ENCODE assay signal across 15 cellular contexts in the genomic region with DNA sequence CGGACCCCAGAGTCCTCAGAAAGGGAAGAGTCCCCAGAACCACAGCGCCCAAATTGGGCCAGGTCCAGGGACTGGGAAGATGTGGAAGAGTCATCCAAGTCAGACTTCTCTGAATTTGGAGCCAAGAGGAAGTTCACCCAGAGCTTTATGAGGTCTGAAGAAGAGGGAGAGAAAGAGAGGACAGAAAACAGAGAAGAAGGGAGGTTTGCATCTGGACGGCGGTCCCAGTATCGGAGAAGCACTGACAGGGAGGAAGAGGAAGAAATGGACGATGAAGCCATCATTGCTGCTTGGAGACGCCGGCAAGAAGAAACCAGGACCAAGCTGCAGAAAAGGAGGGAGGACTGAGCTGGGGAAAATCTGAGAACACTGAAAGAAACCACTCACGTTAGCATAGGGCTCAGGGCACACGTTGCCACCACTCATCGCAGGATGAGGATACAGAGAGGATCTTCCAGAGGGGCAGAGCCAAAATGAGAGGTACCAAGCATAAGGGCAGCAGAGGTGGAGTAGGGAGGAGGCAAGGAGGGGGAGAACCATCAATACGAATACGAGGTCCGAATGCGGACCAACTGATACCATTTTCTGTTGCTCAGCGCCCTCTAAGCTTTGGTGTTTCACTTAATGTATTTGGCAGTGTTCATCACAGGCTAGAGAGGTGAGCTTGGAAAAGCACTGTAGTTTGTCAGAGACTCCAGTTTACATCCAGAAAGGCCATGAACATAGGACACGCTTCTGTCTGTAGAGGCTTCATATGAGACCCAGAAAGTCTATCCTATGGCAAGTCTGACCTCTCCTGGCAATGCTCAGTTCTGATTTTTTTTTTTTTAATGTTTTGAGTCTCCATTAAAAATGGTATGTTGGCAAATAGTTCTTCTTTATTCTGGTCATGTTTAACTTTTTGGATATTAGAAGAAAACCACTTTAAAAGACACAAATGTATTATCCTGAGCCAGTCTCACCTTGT. TPM values are rescaled to one million over a fixed set of nuclear protein-coding genes. Genes with fewer than 3 reads are reported as not detected.
A peak's percentile ranks its signal among the peaks of the same experiment; 100 is the strongest.
DNase-seq lines count a peak whose midpoint lies in the region; TF ChIP-seq lines count a peak whose summit lies in the region.
"Had no signal": no experiment of that assay in that cellular context is flagged by ENCODE, and none has a peak within 500 bp of the region (broad histone marks: within the 10 kb centered on the region; RNA-seq: fewer than 3 reads in every experiment).

No MANE protein-coding gene starts in this region.

- H3K4me1 ChIP-seq in neuronal stem cell (ENCODE audit: control insufficient read depth in 2 of 2, insufficient read depth in 1 of 2, low read depth in 1 of 2, low read length in 2 of 2) (peaks cover 0 to 7% of the 10 kb centered on the region in 2 donors), stomach (no peaks in the 10 kb centered on the region)
- H3K4me1 ChIP-seq: adrenal gland had no signal

- intact Hi-C loops in stomach (cut with DNase I; ENCODE audit: low total_unique reads): no loop called here

- no peak overlapping the region for H2BK12ac ChIP-seq in neuronal stem cell (ENCODE audit: low read length)

- no peak overlapping the region for H2AK5ac ChIP-seq in neuronal stem cell (ENCODE audit: low read depth, low read length)

- H4K8ac ChIP-seq in neuronal stem cell (ENCODE audit: low read depth, low read length): no peak overlapping the region

- H3K23ac ChIP-seq in neuronal stem cell (ENCODE audit: low read depth, low read length, poor library complexity): no peak overlapping the region

- H3K27ac ChIP-seq in neuronal stem cell (replicated peaks; ENCODE audit: low read length): no peak overlapping the region
- no peak overlapping the region for H3K27ac ChIP-seq in stomach
- H3K27ac ChIP-seq: adrenal gland had no signal

- WGBS in neuronal stem cell (ENCODE audit: extremely low coverage in 2 of 2, insufficient read length in 2 of 2, insufficient replicate concordance in 1 of 2), 2 donors: no CpG with 5 or more reads among the region's 17 CpGs
- 81 to 83% (median 82%) methylated on average over 17 of the region's 17 CpGs for WGBS in stomach, 5 donors

- H3K18ac ChIP-seq in neuronal stem cell (ENCODE audit: low read length): peak overlapping the region; percentile 73

- TF ChIP-seq CTCF in astrocyte of the cerebellum (IDR thresholded peaks at IDR 0.05; ENCODE audit: low read depth, low read length, missing control alignments) (peak; percentile 11), stomach (IDR thresholded peaks at IDR 0.05) (no peak)

- H2AFZ ChIP-seq in neuronal stem cell (ENCODE audit: low read length): no peak overlapping the region

- no peak overlapping the region for H2BK120ac ChIP-seq in neuronal stem cell (ENCODE audit: low read depth, low read length)

- no peak overlapping the region for H3K14ac ChIP-seq in neuronal stem cell (ENCODE audit: low read length)

- no peak overlapping the region for H4K91ac ChIP-seq in neuronal stem cell (ENCODE audit: low read depth, low read length, poor library complexity)

- H3K4ac ChIP-seq in neuronal stem cell (ENCODE audit: low read length): no peak overlapping the region

- no peak overlapping the region for H3K9ac ChIP-seq in neuronal stem cell (ENCODE audit: low read depth, low read length, poor library complexity)

- no peaks in the 10 kb centered on the region for H3K27me3 ChIP-seq in neuronal stem cell (ENCODE audit: control insufficient read depth in 3 of 3, insufficient read depth in 3 of 3, low read depth in 1 of 3, low read length in 3 of 3)
- peaks cover 0 to 30% (median 0%) of the 10 kb centered on the region in 3 donors for H3K27me3 ChIP-seq in stomach
- H3K27me3 ChIP-seq: adrenal gland had no signal

- H3K9me3 ChIP-seq in neuronal stem cell (replicated peaks in 1 of 2; ENCODE audit: control insufficient read depth in 2 of 2, insufficient read depth in 1 of 2, low read depth in 1 of 2, low read length in 2 of 2) (no peaks in the 10 kb centered on the region), stomach (no peaks in the 10 kb centered on the region)
- H3K9me3 ChIP-seq: adrenal gland had no signal

- no peak overlapping the region for H3K4me2 ChIP-seq in neuronal stem cell (ENCODE audit: insufficient read depth, low read length, poor library complexity, severe bottlenecking)
- H3K4me2 ChIP-seq: smooth muscle cell had no signal

- H3K36me3 ChIP-seq in neuronal stem cell (replicated peaks in 1 of 2; ENCODE audit: control insufficient read depth in 2 of 2, insufficient read depth in 2 of 2, low read length in 2 of 2): no peaks in the 10 kb centered on the region
- H3K36me3 ChIP-seq in stomach: no peaks in the 10 kb centered on the region
- H3K36me3 ChIP-seq: adrenal gland had no signal

- DNase-seq in NCI-H1092 treated with DMSO at 0.1 percent for 48 hours (lab: John Stamatoyannopoulos, UW) (peak; percentile 19), NCI-H1092 (lab: John Stamatoyannopoulos, UW) (no peak), LHCN-M2 (ENCODE audit: low read depth) (peak; percentile 5), astrocyte of the cerebellum (ENCODE audit: low read depth) (no peak), neuronal stem cell (ENCODE audit: low spot score) (no peak), NCI-H446 treated with DMSO at 0.1 percent for 48 hours (lab: John Stamatoyannopoulos, UW) (no peak), nucleus accumbens (lab: John Stamatoyannopoulos, UW) (no peak), stomach (no peak)
- DNase-seq: activated CD4-positive, alpha-beta T cell treated with anti-CD3 and anti-CD28 coated beads, Interleukin-2, amount 50 U/mL, for 1 hour; activated T-cell treated with anti-CD3 and anti-CD28 coated beads, Interleukin-2, amount 50 U/mL, for 72 hours; adrenal gland; IMR-90; NCI-H2029 treated with DMSO at 0.1 percent for 48 hours had no signal

- H2BK15ac ChIP-seq in neuronal stem cell (ENCODE audit: low read length): peak overlapping the region; percentile 14

- H3K79me1 ChIP-seq in neuronal stem cell (ENCODE audit: low read depth, low read length): no peaks in the 10 kb centered on the region

- TF ChIP-seq EP300 in stomach (IDR thresholded peaks at IDR 0.05): no peak

- H2BK5ac ChIP-seq in neuronal stem cell (ENCODE audit: low read length): no peak overlapping the region

- H3K4me3 ChIP-seq in astrocyte of the cerebellum (ENCODE audit: low read depth, low read length): no peak overlapping the region
- no peak overlapping the region for H3K4me3 ChIP-seq in neuronal stem cell (ENCODE audit: low read length in 2 of 2)
- H3K4me3 ChIP-seq in stomach: no peak overlapping the region
- H3K4me3 ChIP-seq: adrenal gland, lung, smooth muscle cell had no signal

- TF ChIP-seq POLR2A in stomach (IDR thresholded peaks at IDR 0.05): no peak

- in situ Hi-C loops in astrocyte of the cerebellum (cut with HindIII; ENCODE audit: low sequenced_read_pairs): no loop called here

RNA-seq across cellular contexts. Expression of a gene that starts 34.7 kb away (rescaled TPM):
- total RNA-seq in LHCN-M2 (2014; rRNA removed) (2.6 and 4.8 TPM in 2 replicates), stomach (under 1 TPM in 1 of 5 donors, not detected in 4; 0.73 TPM)
- polyA plus RNA-seq in LHCN-M2 (2012): 9.4 TPM
- not detected for polyA plus RNA-seq in neuronal stem cell (2013, experiment 1 of 2)
- polyA plus RNA-seq in neuronal stem cell (2013, experiment 2 of 2): 0.01 TPM
- not detected for polyA plus RNA-seq in stomach
- total RNA-seq: IMR-90 had no signal
- polyA plus RNA-seq: IMR-90 had no signal

RNA-seq across cellular contexts. Expression of a gene that starts 38.4 kb away (rescaled TPM):
- total RNA-seq in LHCN-M2 (2014; rRNA removed) (not detected in 2 replicates), stomach (10 to 100 TPM in 1 of 5 donors, 1 to 10 TPM in 1, not detected in 3; 3.9 to 51.3 TPM)
- polyA plus RNA-seq in LHCN-M2 (2012): not detected
- polyA plus RNA-seq in neuronal stem cell (2013, experiment 1 of 2): 1.4 TPM
- polyA plus RNA-seq in neuronal stem cell (2013, experiment 2 of 2): 1.4 TPM
- under 1 TPM in 2 of 3 donors, not detected in 1; 0.03 to 0.46 TPM for polyA plus RNA-seq in stomach
- total RNA-seq: IMR-90, smooth muscle cell had no signal
- polyA plus RNA-seq: IMR-90, smooth muscle cell had no signal

Comparison
In these comparisons a context has a peak if more than half of its experiments do, and no peak if none do; other contexts are left out.
1. DNase-seq: peak in NCI-H1092 treated with DMSO at 0.1 percent for 48 hours (single experiment) and LHCN-M2 (single experiment); none in NCI-H1092 (single experiment), astrocyte of the cerebellum (single experiment), neuronal stem cell (single experiment), NCI-H446 treated with DMSO at 0.1 percent for 48 hours (single experiment), nucleus accumbens (0 of 56) and stomach (single experiment).